Comparison of ENCODE assay signal across 8 cellular contexts in genomic region chr16:81737885-81738536, GRCh38. TPM values are rescaled to one million over a fixed set of nuclear protein-coding genes. Genes with fewer than 3 reads are reported as not detected.
DNase-seq lines count a peak whose midpoint lies in the region; ATAC-seq lines count a peak whose summit lies in the region.

No MANE protein-coding gene starts in this region.

- peak; percentile 43 for ATAC-seq in GM21367 (IDR thresholded peaks at IDR 0.05; ENCODE audit: unreplicated experiment)

- H3K9ac ChIP-seq in NT2/D1 (ENCODE audit: insufficient read length, low read depth) = no peak overlapping the region

- H3K27me3 ChIP-seq in NT2/D1 (ENCODE audit: insufficient read depth, insufficient read length) (no peaks in the 10 kb centered on the region), muscle layer of duodenum (ENCODE audit: low read depth, low read length) (no peaks in the 10 kb centered on the region)

- H3K27ac ChIP-seq in muscle layer of duodenum (ENCODE audit: low read length) = peak overlapping the region; percentile 9

- DNase-seq in COLO668 (lab: John Stamatoyannopoulos, UW; ENCODE audit: unreplicated experiment) = peak; percentile 87
- peak; percentile 78 for DNase-seq in HT1080 (ENCODE audit: low read depth)
- peak; percentile 77 for DNase-seq in NT2/D1 (ENCODE audit: low read depth, low spot score)
- DNase-seq in activated CD8-positive, alpha-beta memory T cell treated with anti-CD3 and anti-CD28 coated beads, Interleukin-2, amount 50 U/mL, for 24 hours (ENCODE audit: extremely low read depth) = peak; percentile 67
- peak; percentile 67 for DNase-seq in epidermal melanocyte (ENCODE audit: insufficient read length, low spot score)
- peak; percentile 91 for DNase-seq in stimulated activated CD8-positive, alpha-beta memory T cell treated with anti-CD3 and anti-CD28 coated beads, Interleukin-4, amount 100 ng/mL, for 48 hours

- H3K9me3 ChIP-seq in NT2/D1 (ENCODE audit: insufficient read depth, low read length) = no peaks in the 10 kb centered on the region
- H3K9me3 ChIP-seq in muscle layer of duodenum (ENCODE audit: control insufficient read depth in 1 of 2, low read length in 2 of 2) = no peaks in the 10 kb centered on the region

- H3K36me3 ChIP-seq in NT2/D1 (ENCODE audit: insufficient read depth, insufficient read length, low read length) (no peaks in the 10 kb centered on the region), muscle layer of duodenum (ENCODE audit: control insufficient read depth in 1 of 2, insufficient read depth in 2 of 2, low read length in 2 of 2) (no peaks in the 10 kb centered on the region)

- H3K4me3 ChIP-seq in NT2/D1 (ENCODE audit: insufficient read length, low read depth) (no peak overlapping the region), muscle layer of duodenum (ENCODE audit: low read depth in 1 of 2, low read length in 2 of 2) (peak overlapping the region; percentile 47 to 52)

- H3K4me1 ChIP-seq in NT2/D1 (ENCODE audit: insufficient read depth, insufficient read length) (peaks cover 6% of the 10 kb centered on the region), muscle layer of duodenum (ENCODE audit: control insufficient read depth in 1 of 2, insufficient read depth in 2 of 2, low read length in 2 of 2) (peaks cover 0 to 8% of the 10 kb centered on the region in 2 donors)

RNA-seq across cellular contexts. Expression of gene PLCG2, which starts 41.1 kb away (rescaled TPM):
- total RNA-seq in HT1080 (2014; rRNA removed; shearing (Covaris generic)) = 1.9 and 3.2 TPM in 2 replicates
- polyA plus RNA-seq in HT1080 (2015; cell fraction: cytosol; rRNA removed) = 0.93 and 1.4 TPM in 2 replicates
- 2.7 and 6.3 TPM in 2 replicates for polyA plus RNA-seq in HT1080 (2015; cell fraction: nucleus; rRNA removed)
